In the genomic region with DNA sequence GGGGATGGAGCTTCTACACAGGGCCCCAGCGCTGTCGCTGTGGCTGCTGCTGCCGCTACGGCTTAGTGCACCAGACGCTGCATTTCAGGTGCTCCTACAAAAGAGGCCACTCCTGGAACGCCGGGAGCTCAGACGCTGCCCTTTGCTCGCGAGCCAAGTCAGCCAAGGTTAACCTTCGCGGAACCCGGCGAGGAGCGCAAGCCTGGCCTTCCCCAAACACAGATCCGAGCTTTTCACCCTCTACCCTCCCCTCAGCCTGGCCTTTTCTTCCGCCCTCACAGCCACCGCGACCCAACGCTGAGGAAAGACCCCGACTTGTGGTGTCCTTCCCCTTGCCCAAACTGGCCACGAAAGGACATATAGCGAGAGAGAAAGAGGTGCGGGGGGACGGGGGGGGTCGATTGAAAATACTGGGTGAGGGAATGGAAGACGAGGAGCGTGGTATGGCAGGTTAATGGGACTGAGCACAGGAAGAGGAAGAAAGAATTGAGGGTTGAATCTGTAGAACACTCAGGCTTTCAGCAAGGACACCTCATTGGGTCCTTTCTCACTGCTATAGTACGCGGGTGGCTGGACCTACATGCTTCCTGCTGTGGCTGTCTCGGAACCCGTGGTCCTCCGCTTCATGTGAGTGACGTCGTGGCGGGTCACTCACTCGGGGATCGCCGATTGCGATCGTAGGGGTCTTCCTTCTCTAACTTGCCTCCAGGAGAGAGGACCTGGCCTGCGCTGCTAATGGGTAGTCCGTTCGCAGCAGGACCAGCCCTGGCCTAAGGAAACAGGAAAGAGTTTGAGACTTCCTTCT, we compare ENCODE assay signal across 8 cellular contexts. TPM values are rescaled to one million over a fixed set of nuclear protein-coding genes. Genes with fewer than 3 reads are reported as not detected.
DNase-seq lines count a peak whose midpoint lies in the region; ATAC-seq and TF ChIP-seq lines count a peak whose summit lies in the region.

A gene (plus strand): TSS at position 583 of the 805 bp plus-strand sequence. CDS start 8,460 bp downstream, outside the sequence.
A gene (minus strand): TSS at position 242 of the 805 bp plus-strand sequence. CDS start 7,249 bp downstream, outside the sequence.

- H3K27ac ChIP-seq in coronary artery, result peak within 1 kb of the TSS; percentile 86 to 96

- H3K36me3 ChIP-seq in BJ (ENCODE audit: control insufficient read depth, insufficient read depth, low read length), result no peaks in the 10 kb centered on the region

- H3K4me3 ChIP-seq in BJ (ENCODE audit: low read depth, low read length) (peak within 1 kb of the TSS; percentile 78), coronary artery (peak within 1 kb of the TSS; percentile 88)

- DNase-seq in BJ (ENCODE audit: low read depth), result peak; percentile 39
- peak; percentile 55 for DNase-seq in GM19240 (ENCODE audit: insufficient read length, low spot score)
- peak; percentile 53 to 71 for DNase-seq in NCI-H524 (lab: John Stamatoyannopoulos, UW)
- peak; percentile 86 to 89 for DNase-seq in activated CD4-positive, alpha-beta T cell treated with anti-CD3 and anti-CD28 coated beads for 4 hours
- peak; percentile 94 for DNase-seq in coronary artery (ENCODE audit: low spot score)
- DNase-seq in kidney tubule cell (ENCODE audit: low spot score), result peak; percentile 92
- peak; percentile 67 to 79 (median 73) for DNase-seq in stimulated activated CD4-positive, alpha-beta T cell treated with anti-CD3 and anti-CD28 coated beads, Interleukin-1b, Interleukin-23, amount 100 ng/mL, for 24 hours (ENCODE audit: low read depth in 4 of 4, low spot score in 1 of 4)

- POLR2A ChIA-PET in BJ (lab: Charles Lee), result interaction anchor here (0.7 kb wide), 2 partner anchors 23 to 221 kb away, joined by 4 to 6 read pairs; no protein-coding TSS in a partner anchor

- CTCF ChIA-PET in BJ (lab: Yijun Ruan, JAX), result interaction anchor here (0.8 to 1.1 kb wide), 3 partner anchors 12 to 50 kb away, joined by 3 read pairs; no protein-coding TSS in a partner anchor

- peak; percentile 85 for ATAC-seq in HG03457 (IDR thresholded peaks at IDR 0.05; ENCODE audit: unreplicated experiment)

- TF ChIP-seq CTCF in BJ (IDR thresholded peaks at IDR 0.05; ENCODE audit: insufficient read depth, low read depth, low read length) (no peak), coronary artery (IDR thresholded peaks at IDR 0.05) (no peak)

- H3K27me3 ChIP-seq in BJ (ENCODE audit: control insufficient read depth, insufficient read depth, low read length), result no peaks in the 10 kb centered on the region

RNA-seq across cellular contexts. Expression of the first gene that starts in this region (rescaled TPM):
- polyA plus RNA-seq in BJ (2011; rRNA removed), result 10.8 and 29.9 TPM in 2 replicates
- polyA minus RNA-seq in BJ (2011; rRNA and poly(A)+ RNA removed), result 2.0 and 2.7 TPM in 2 replicates

RNA-seq across cellular contexts. Expression of the second gene that starts in this region (rescaled TPM):
- 36.3 and 52.3 TPM in 2 replicates for polyA plus RNA-seq in BJ (2011; rRNA removed)
- 36.8 and 40.4 TPM in 2 replicates for polyA minus RNA-seq in BJ (2011; rRNA and poly(A)+ RNA removed)

Comparison
In these comparisons a context has a peak if more than half of its experiments do, and no peak if none do; other contexts are left out.
1. Peak in every context shown above with its lines: DNase-seq, ATAC-seq, H3K4me3 ChIP-seq and H3K27ac ChIP-seq.
2. DNase-seq: peak in every context shown above with its lines; median percentile 94 in coronary artery; 92 in kidney tubule cell; 88 in activated CD4-positive, alpha-beta T cell treated with anti-CD3 and anti-CD28 coated beads for 4 hours; 73 in stimulated activated CD4-positive, alpha-beta T cell treated with anti-CD3 and anti-CD28 coated beads, Interleukin-1b, Interleukin-23, amount 100 ng/mL, for 24 hours; 62 in NCI-H524; 55 in GM19240; 39 in BJ.